8 cellular contexts compared by ENCODE assay signal in genomic region chr6:83592770-83593394, GRCh38.
DNase-seq lines count a peak whose midpoint lies in the region; ATAC-seq, FAIRE-seq and TF ChIP-seq lines count a peak whose summit lies in the region.

No MANE protein-coding gene starts in this region.

- no peaks in the 10 kb centered on the region for H3K4me1 ChIP-seq in small intestine (ENCODE audit: control insufficient read depth in 2 of 2, insufficient read depth in 1 of 2, low read depth in 1 of 2, low read length in 1 of 2)

- no peaks in the 10 kb centered on the region for H3K9me3 ChIP-seq in small intestine (ENCODE audit: control insufficient read depth, low read depth)

- peak; percentile 56 for ATAC-seq in activated CD8-positive, alpha-beta T cell treated with anti-CD3 and anti-CD28 coated beads for 36 hours
- ATAC-seq in activated CD8-positive, alpha-beta T cell treated with anti-CD3 and anti-CD28 coated beads, Interleukin-2, amount 10 ng/mL, durations not matched to agents 7 days and 5 days, result no peak

- intact Hi-C loops in activated CD8-positive, alpha-beta T cell treated with anti-CD3 and anti-CD28 coated beads for 36 hours (cut with micrococcal nuclease), result no loop called here

- peaks cover 2% of the 10 kb centered on the region for H3K27me3 Mint-ChIP-seq in activated CD8-positive, alpha-beta T cell treated with anti-CD3 and anti-CD28 coated beads for 36 hours
- no peaks in the 10 kb centered on the region for H3K27me3 Mint-ChIP-seq in activated CD8-positive, alpha-beta T cell treated with anti-CD3 and anti-CD28 coated beads, Interleukin-2, amount 10 ng/mL, durations not matched to agents 7 days and 5 days (ENCODE audit: low read depth)

- H3K36me3 ChIP-seq in brain microvascular endothelial cell (replicated peaks), result no peaks in the 10 kb centered on the region
- H3K36me3 ChIP-seq in small intestine (ENCODE audit: control insufficient read depth in 2 of 2, insufficient read depth in 2 of 2, low read length in 2 of 2), result no peaks in the 10 kb centered on the region

- TF ChIP-seq CTCF in activated CD8-positive, alpha-beta T cell treated with anti-CD3 and anti-CD28 coated beads for 36 hours (IDR thresholded peaks at IDR 0.05), result peak; percentile 22
- TF ChIP-seq CTCF in LNCAP (IDR thresholded peaks at IDR 0.05) (peak; percentile 50; the same call in 1 of the 2 replicates), brain microvascular endothelial cell (IDR thresholded peaks at IDR 0.05; ENCODE audit: low read depth, low read length, missing control alignments) (peak; percentile 73)

- no peak for FAIRE-seq in small intestine (lab: Jason Lieb, UNC)

- CTCF ChIA-PET in activated CD8-positive, alpha-beta T cell treated with anti-CD3 and anti-CD28 coated beads for 36 hours (lab: Charles Lee), result no interaction called here
- CTCF ChIA-PET in activated CD8-positive, alpha-beta T cell treated with anti-CD3 and anti-CD28 coated beads, Interleukin-2, amount 10 ng/mL, durations not matched to agents 7 days and 5 days (lab: Charles Lee), result interaction anchor here (1.3 kb wide), 1 partner anchor 10 kb away, joined by 4 read pairs; no protein-coding TSS in a partner anchor
- CTCF ChIA-PET in HEK293T (lab: Yijun Ruan, JAX), result interaction anchor here (1.0 kb wide), 1 partner anchor 223 kb away, joined by 3 read pairs; no protein-coding TSS in a partner anchor

- 75 to 79% (median 78%) methylated on average over 2 of the region's 2 CpGs for WGBS in small intestine, 3 donors

- no peaks in the 10 kb centered on the region for H3K4me1 Mint-ChIP-seq in activated CD8-positive, alpha-beta T cell treated with anti-CD3 and anti-CD28 coated beads for 36 hours (ENCODE audit: low read depth)
- no peaks in the 10 kb centered on the region for H3K4me1 Mint-ChIP-seq in activated CD8-positive, alpha-beta T cell treated with anti-CD3 and anti-CD28 coated beads, Interleukin-2, amount 10 ng/mL, durations not matched to agents 7 days and 5 days (ENCODE audit: low read depth)

- in situ Hi-C loops in brain microvascular endothelial cell (cut with HindIII; ENCODE audit: low pct_ligation_motif_present, low sequenced_read_pairs), result no loop called here
- in situ Hi-C loops in G401 (cut with HindIII; ENCODE audit: low sequenced_read_pairs), result no loop called here

- H3K4me3 ChIP-seq in brain microvascular endothelial cell (ENCODE audit: low read depth, low read length) (no peak overlapping the region), small intestine (ENCODE audit: low read depth in 1 of 2, low read length in 2 of 2) (no peak overlapping the region)

- no peaks in the 10 kb centered on the region for H3K36me3 Mint-ChIP-seq in activated CD8-positive, alpha-beta T cell treated with anti-CD3 and anti-CD28 coated beads for 36 hours (ENCODE audit: low read depth)
- H3K36me3 Mint-ChIP-seq in activated CD8-positive, alpha-beta T cell treated with anti-CD3 and anti-CD28 coated beads, Interleukin-2, amount 10 ng/mL, durations not matched to agents 7 days and 5 days (ENCODE audit: low read depth), result no peaks in the 10 kb centered on the region

- POLR2A ChIA-PET in activated CD8-positive, alpha-beta T cell treated with anti-CD3 and anti-CD28 coated beads for 36 hours (lab: Charles Lee), result no interaction called here
- POLR2A ChIA-PET in activated CD8-positive, alpha-beta T cell treated with anti-CD3 and anti-CD28 coated beads, Interleukin-2, amount 10 ng/mL, durations not matched to agents 7 days and 5 days (lab: Charles Lee), result no interaction called here
- POLR2A ChIA-PET in HEK293T (lab: Yijun Ruan, JAX), result no interaction called here

- DNase-seq in activated CD8-positive, alpha-beta T cell treated with anti-CD3 and anti-CD28 coated beads for 36 hours, result no peak
- no peak for DNase-seq in activated CD8-positive, alpha-beta T cell treated with anti-CD3 and anti-CD28 coated beads, Interleukin-2, amount 10 ng/mL, durations not matched to agents 7 days and 5 days
- DNase-seq in HEK293T (ENCODE audit: extremely low spot score), result peak; percentile 32
- peak; percentile 17 for DNase-seq in brain microvascular endothelial cell
- DNase-seq in small intestine, result peak; percentile 36
- DNase-seq in G401 (ENCODE audit: low spot score), result no peak
- DNase-seq in activated CD4-positive, alpha-beta T cell treated with anti-CD3 and anti-CD28 coated beads for 1 hour, result no peak

- no peak overlapping the region for H3K27ac Mint-ChIP-seq in activated CD8-positive, alpha-beta T cell treated with anti-CD3 and anti-CD28 coated beads for 36 hours
- no peak overlapping the region for H3K27ac Mint-ChIP-seq in activated CD8-positive, alpha-beta T cell treated with anti-CD3 and anti-CD28 coated beads, Interleukin-2, amount 10 ng/mL, durations not matched to agents 7 days and 5 days

- H3K27me3 ChIP-seq in brain microvascular endothelial cell (replicated peaks) (no peaks in the 10 kb centered on the region), small intestine (ENCODE audit: control insufficient read depth in 2 of 2, insufficient read depth in 2 of 2, low read length in 2 of 2) (peaks cover 0 to 2% of the 10 kb centered on the region in 2 donors)

- H3K9me3 Mint-ChIP-seq in activated CD8-positive, alpha-beta T cell treated with anti-CD3 and anti-CD28 coated beads for 36 hours, result no peaks in the 10 kb centered on the region
- no peaks in the 10 kb centered on the region for H3K9me3 Mint-ChIP-seq in activated CD8-positive, alpha-beta T cell treated with anti-CD3 and anti-CD28 coated beads, Interleukin-2, amount 10 ng/mL, durations not matched to agents 7 days and 5 days (ENCODE audit: insufficient read depth)

- no peak overlapping the region for H3K4me3 Mint-ChIP-seq in activated CD8-positive, alpha-beta T cell treated with anti-CD3 and anti-CD28 coated beads for 36 hours
- H3K4me3 Mint-ChIP-seq in activated CD8-positive, alpha-beta T cell treated with anti-CD3 and anti-CD28 coated beads, Interleukin-2, amount 10 ng/mL, durations not matched to agents 7 days and 5 days, result no peak overlapping the region

- H3K27ac ChIP-seq in brain microvascular endothelial cell (no peak overlapping the region), small intestine (ENCODE audit: low read depth in 1 of 2, low read length in 1 of 2) (no peak overlapping the region)

TF ChIP-seq in HEK293T, 16 proteins besides CTCF, POLR2A, EP300 and RAD21:
- TF ChIP-seq LEF1 (IDR thresholded peaks at IDR 0.05; ENCODE audit: borderline replicate concordance), result no peak
- no peak for TF ChIP-seq BHLHE40 (IDR thresholded peaks at IDR 0.05; ENCODE audit: borderline replicate concordance)
- TF ChIP-seq SP1 (IDR thresholded peaks at IDR 0.05), result no peak
- no peak for TF ChIP-seq FOXM1 (IDR thresholded peaks at IDR 0.05; ENCODE audit: borderline replicate concordance)
- no peak for TF ChIP-seq PKNOX1 (IDR thresholded peaks at IDR 0.05)
- no peak for TF ChIP-seq SUZ12 (IDR thresholded peaks at IDR 0.05)
- TF ChIP-seq TARDBP (IDR thresholded peaks at IDR 0.05), result no peak
- no peak for TF ChIP-seq ARNT (IDR thresholded peaks at IDR 0.05)
- no peak for TF ChIP-seq FOXK2 (IDR thresholded peaks at IDR 0.05)
- TF ChIP-seq FOXA1 (IDR thresholded peaks at IDR 0.05), result no peak
- TF ChIP-seq L3MBTL2 (conservative IDR thresholded peaks at IDR 0.05), result no peak
- no peak for TF ChIP-seq ZNF384 (IDR thresholded peaks at IDR 0.05)

Comparison
In these comparisons a context has a peak if more than half of its experiments do, and no peak if none do; other contexts are left out.
1. DNase-seq: peak in HEK293T (single experiment), brain microvascular endothelial cell (single experiment) and small intestine (single experiment); none in activated CD8-positive, alpha-beta T cell treated with anti-CD3 and anti-CD28 coated beads for 36 hours (single experiment), activated CD8-positive, alpha-beta T cell treated with anti-CD3 and anti-CD28 coated beads, Interleukin-2, amount 10 ng/mL, durations not matched to agents 7 days and 5 days (single experiment), G401 (single experiment) and activated CD4-positive, alpha-beta T cell treated with anti-CD3 and anti-CD28 coated beads for 1 hour (single experiment).
2. CTCF ChIP-seq: peak in every context shown above with its lines; median percentile 73 in brain microvascular endothelial cell; 50 in LNCAP; 22 in activated CD8-positive, alpha-beta T cell treated with anti-CD3 and anti-CD28 coated beads for 36 hours.